30 cellular contexts compared by ENCODE assay signal in genomic region chr3:137761099-137761562, GRCh38. TPM values are rescaled to one million over a fixed set of nuclear protein-coding genes. Genes with fewer than 3 reads are reported as not detected.
DNase-seq lines count a peak whose midpoint lies in the region; ATAC-seq and TF ChIP-seq lines count a peak whose summit lies in the region.
"Had no signal": no experiment of that assay in that cellular context is flagged by ENCODE, and none has a peak within 500 bp of the region (broad histone marks: within the 10 kb centered on the region; RNA-seq: fewer than 3 reads in every experiment).

No MANE protein-coding gene starts in this region.

- peaks cover 3% of the 10 kb centered on the region for H4K20me1 ChIP-seq in H9 (ENCODE audit: control insufficient read depth, insufficient read depth, insufficient read length)
- H4K20me1 ChIP-seq: BLaER1 treated with 17β-estradiol and CSF1 and Interleukin-3, amounts not matched to agents 10 nM and 100 nM had no signal

- peaks cover 0 to 1% (median 0%) of the 10 kb centered on the region in 3 experiments; a peak in 1 of 7 replicates for H3K36me3 Mint-ChIP-seq in H9 (ENCODE audit: insufficient read depth in 1 of 3, low read depth in 3 of 3)
- peaks cover 2 to 4% of the 10 kb centered on the region in 2 donors for H3K36me3 Mint-ChIP-seq in stimulated activated naive B cell treated with anti-CD40 and anti-IgM and Interleukin-4, amounts not matched to agents 10 μg/mL and 1 μg/mL and 100 μg/mL, for 72 hours

- ATAC-seq in stimulated activated naive B cell treated with anti-CD40 and anti-IgM and Interleukin-4, amounts not matched to agents 10 μg/mL and 1 μg/mL and 100 μg/mL, for 72 hours (replicated peaks): no peak
- no peak for ATAC-seq in GM21576 (IDR thresholded peaks at IDR 0.05; ENCODE audit: unreplicated experiment)
- ATAC-seq: activated CD8-positive, alpha-beta T cell treated with anti-CD3 and anti-CD28 coated beads, Interleukin-2, amount 10 ng/mL, durations not matched to agents 7 days and 5 days; gastroesophageal sphincter; left ventricle myocardium superior; Right ventricle myocardium inferior; sciatic nerve; T-helper 17 cell had no signal

- H3K9ac ChIP-seq in H9 (ENCODE audit: extremely low read depth, insufficient read length, low read length): no peak overlapping the region
- H3K9ac ChIP-seq: BLaER1 treated with 17β-estradiol and CSF1 and Interleukin-3, amounts not matched to agents 10 nM and 100 nM had no signal

- no peaks in the 10 kb centered on the region for H3K4me1 ChIP-seq in H9 (ENCODE audit: insufficient read depth, low read length)
- H3K4me1 ChIP-seq: BLaER1 treated with 17β-estradiol and CSF1 and Interleukin-3, amounts not matched to agents 10 nM and 100 nM had no signal

- H2AFZ ChIP-seq in H9 (ENCODE audit: low read length): no peak overlapping the region

- DNase-seq in H9: no peak
- peak; percentile 55 for DNase-seq in ecto neural progenitor cell (ENCODE audit: low spot score)
- DNase-seq in left kidney (ENCODE audit: low read depth, low spot score): peak; percentile 10
- DNase-seq in stimulated activated naive B cell treated with anti-CD40 and anti-IgM and Interleukin-4, amounts not matched to agents 10 μg/mL and 1 μg/mL and 100 μg/mL, for 72 hours: no peak
- DNase-seq in stimulated activated CD4-positive, alpha-beta T cell treated with anti-CD3 and anti-CD28 coated beads, Interleukin-4, amount 100 ng/mL, for 4 hours: no peak
- DNase-seq in COLO829 (ENCODE audit: low spot score): no peak
- DNase-seq: activated CD4-positive, alpha-beta T cell treated with anti-CD3 and anti-CD28 coated beads for 1 hour; activated CD8-positive, alpha-beta T cell treated with anti-CD3 and anti-CD28 coated beads, Interleukin-2, amount 10 ng/mL, durations not matched to agents 7 days and 5 days; activated T-cell treated with anti-CD3 and anti-CD28 coated beads for 4 hours; dorsolateral prefrontal cortex; hypothalamus; KBM-7; NCI-H2029 treated with DMSO at 0.1 percent for 48 hours; NCI-H2227 treated with DMSO at 0.1 percent for 48 hours; NCI-H526 treated with DMSO at 0.1 percent for 48 hours; T-helper 17 cell; thyroid gland had no signal

- H4K5ac ChIP-seq in H9 (ENCODE audit: insufficient read length, low read depth, low read length): no peak overlapping the region

- no peak overlapping the region for H2BK12ac ChIP-seq in H9 (ENCODE audit: insufficient read length, low read depth, low read length)

- H3K4me3 Mint-ChIP-seq in H9: peak overlapping the region in 1 of 2 experiments; percentile 72; a peak in 3 of 5 replicates
- no peak overlapping the region for H3K4me3 Mint-ChIP-seq in stimulated activated naive B cell treated with anti-CD40 and anti-IgM and Interleukin-4, amounts not matched to agents 10 μg/mL and 1 μg/mL and 100 μg/mL, for 72 hours
- H3K4me3 Mint-ChIP-seq: activated CD8-positive, alpha-beta T cell treated with anti-CD3 and anti-CD28 coated beads, Interleukin-2, amount 10 ng/mL, durations not matched to agents 7 days and 5 days; activated naive CD4-positive, alpha-beta T cell treated with anti-CD3 and anti-CD28 coated beads, Interleukin-2, amount 50 U/mL, for 24 hours; T-helper 17 cell had no signal

- H3K23me2 ChIP-seq in H9 (ENCODE audit: insufficient read length, low read depth, low read length, poor library complexity, severe bottlenecking): peaks cover 9% of the 10 kb centered on the region

- H2BK120ac ChIP-seq in H9 (ENCODE audit: low read depth, low read length, poor library complexity, severe bottlenecking): no peak overlapping the region

- H3T11ph ChIP-seq in H9 (ENCODE audit: low read length): no peak overlapping the region

- peak overlapping the region; percentile 43 for H3K4me2 ChIP-seq in H9 (ENCODE audit: insufficient read depth, insufficient read length, low read length)
- H3K4me2 ChIP-seq: BLaER1 treated with 17β-estradiol and CSF1 and Interleukin-3, amounts not matched to agents 10 nM and 100 nM had no signal

- no peak for TF ChIP-seq CTCF in H9 (conservative IDR thresholded peaks at IDR 0.05)

- H4K8ac ChIP-seq in H9 (replicated peaks; ENCODE audit: insufficient read length, low read depth, low read length): no peak overlapping the region

- H2AK5ac ChIP-seq in H9 (ENCODE audit: insufficient read length, low read length): no peak overlapping the region

- H2BK5ac ChIP-seq in H9 (ENCODE audit: insufficient read length, low read length): no peak overlapping the region

- no peaks in the 10 kb centered on the region for H3K79me2 ChIP-seq in H9 (ENCODE audit: insufficient read depth, low read length)

- WGBS in H9 (ENCODE audit: extremely low coverage, insufficient read length, low lambda C conversion rate): no CpG with 5 or more reads among the region's 24 CpGs

- H3K9me3 Mint-ChIP-seq in H9: peaks cover 0 to 3% of the 10 kb centered on the region in 2 experiments; a peak in 3 of 5 replicates
- peaks cover 3 to 4% of the 10 kb centered on the region in 2 donors for H3K9me3 Mint-ChIP-seq in stimulated activated naive B cell treated with anti-CD40 and anti-IgM and Interleukin-4, amounts not matched to agents 10 μg/mL and 1 μg/mL and 100 μg/mL, for 72 hours

- peaks cover 99% of the 10 kb centered on the region for H3K27me3 Mint-ChIP-seq in H9 (ENCODE audit: low read depth)
- H3K27me3 Mint-ChIP-seq in stimulated activated naive B cell treated with anti-CD40 and anti-IgM and Interleukin-4, amounts not matched to agents 10 μg/mL and 1 μg/mL and 100 μg/mL, for 72 hours: peaks cover 70 to 74% of the 10 kb centered on the region in 2 donors

- H3K27me3 ChIP-seq in H9 (ENCODE audit: insufficient read depth, low read length): peaks cover 66% of the 10 kb centered on the region

- no peaks in the 10 kb centered on the region for H3K9me3 ChIP-seq in H9 (ENCODE audit: control insufficient read depth, low read depth, low read length)
- H3K9me3 ChIP-seq: thyroid gland had no signal

- no peak overlapping the region for H4K91ac ChIP-seq in H9 (ENCODE audit: insufficient read length, low read depth, low read length)

- no peak overlapping the region for H2BK15ac ChIP-seq in H9 (ENCODE audit: low read depth, low read length)

- H3K23ac ChIP-seq in H9 (ENCODE audit: insufficient read length, low read depth, low read length): no peak overlapping the region

- no peaks in the 10 kb centered on the region for H3K79me1 ChIP-seq in H9 (ENCODE audit: insufficient read depth, low read depth, low read length, poor library complexity, severe bottlenecking)

- no peak overlapping the region for H3K27ac ChIP-seq in H9 (ENCODE audit: insufficient read length, low read depth, low read length)
- H3K27ac ChIP-seq: BLaER1 treated with 17β-estradiol and CSF1 and Interleukin-3, amounts not matched to agents 10 nM and 100 nM; breast epithelium; dorsolateral prefrontal cortex; gastroesophageal sphincter; thyroid gland had no signal

- H3K56ac ChIP-seq in H9 (ENCODE audit: insufficient read length, low read depth, low read length): no peak overlapping the region

- no peak overlapping the region for H3K14ac ChIP-seq in H9 (ENCODE audit: insufficient read depth, low read length)

- no peak overlapping the region for H3K4ac ChIP-seq in H9 (ENCODE audit: low read depth, low read length)

- H2BK20ac ChIP-seq in H9 (ENCODE audit: low read depth, low read length, poor library complexity, severe bottlenecking): no peak overlapping the region

- peaks cover 49 to 58% of the 10 kb centered on the region in 2 experiments for H3K4me1 Mint-ChIP-seq in H9
- H3K4me1 Mint-ChIP-seq in stimulated activated naive B cell treated with anti-CD40 and anti-IgM and Interleukin-4, amounts not matched to agents 10 μg/mL and 1 μg/mL and 100 μg/mL, for 72 hours: peaks cover 12 to 17% of the 10 kb centered on the region in 2 donors
- H3K4me1 Mint-ChIP-seq: activated naive CD4-positive, alpha-beta T cell treated with anti-CD3 and anti-CD28 coated beads, Interleukin-2, amount 50 U/mL, for 24 hours had no signal

- H3K27ac Mint-ChIP-seq in H9: no peak overlapping the region
- H3K27ac Mint-ChIP-seq in stimulated activated naive B cell treated with anti-CD40 and anti-IgM and Interleukin-4, amounts not matched to agents 10 μg/mL and 1 μg/mL and 100 μg/mL, for 72 hours: peak overlapping the region; percentile 20
- H3K27ac Mint-ChIP-seq: activated CD8-positive, alpha-beta T cell treated with anti-CD3 and anti-CD28 coated beads, Interleukin-2, amount 10 ng/mL, durations not matched to agents 7 days and 5 days; activated naive CD4-positive, alpha-beta T cell treated with anti-CD3 and anti-CD28 coated beads, Interleukin-2, amount 50 U/mL, for 24 hours; progenitor cell of endocrine pancreas; T-helper 17 cell had no signal

- H3K18ac ChIP-seq in H9 (ENCODE audit: insufficient read length, low read depth, low read length): no peak overlapping the region

RNA-seq across cellular contexts. Expression of gene SOX14, which starts 3.0 kb away (rescaled TPM):
- 0.35 and 0.57 TPM in 2 replicates for total RNA-seq in H9 (2021)
- total RNA-seq: activated CD8-positive, alpha-beta T cell treated with anti-CD3 and anti-CD28 coated beads, Interleukin-2, amount 10 ng/mL, durations not matched to agents 7 days and 5 days; breast epithelium; chondrocyte; dorsolateral prefrontal cortex; gastroesophageal sphincter; HT-29; left ventricle myocardium superior; M059J; myocyte; progenitor cell of endocrine pancreas; Right ventricle myocardium inferior; sciatic nerve; T-helper 17 cell; thyroid gland had no signal

Comparison
In these comparisons a context has a peak if more than half of its experiments do, and no peak if none do; other contexts are left out.
1. DNase-seq: peak in ecto neural progenitor cell (single experiment) and left kidney (single experiment); none in H9 (single experiment), stimulated activated naive B cell treated with anti-CD40 and anti-IgM and Interleukin-4, amounts not matched to agents 10 μg/mL and 1 μg/mL and 100 μg/mL, for 72 hours (single experiment), stimulated activated CD4-positive, alpha-beta T cell treated with anti-CD3 and anti-CD28 coated beads, Interleukin-4, amount 100 ng/mL, for 4 hours (0 of 2) and COLO829 (single experiment).